ENCODE assay signal across 2 cellular contexts in the genomic region with DNA sequence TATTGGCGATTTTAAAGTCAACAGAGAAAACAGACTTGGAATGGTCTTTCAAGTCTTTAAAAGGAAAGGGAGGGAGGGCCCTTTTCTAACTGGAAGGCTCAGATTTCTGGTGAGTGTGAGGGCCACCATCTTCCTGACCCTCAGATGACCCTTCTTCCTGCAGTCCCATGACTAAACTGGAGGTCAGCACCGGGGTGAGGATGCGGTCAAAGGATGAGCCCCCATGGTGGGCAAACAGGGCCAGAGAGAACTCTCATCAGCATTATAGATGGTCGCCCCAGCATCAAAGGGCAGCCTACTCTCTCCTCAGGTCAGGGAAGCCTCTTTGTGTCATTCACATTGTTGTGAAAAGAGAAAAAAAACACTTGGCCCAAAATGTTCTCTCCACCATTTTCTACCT.
A peak's percentile ranks its signal among the peaks of the same experiment; 100 is the strongest.
TF ChIP-seq lines count a peak whose summit lies in the region.

No MANE protein-coding gene starts in this region.

TF ChIP-seq in GM23338, 12 proteins besides CTCF, POLR2A, EP300 and RAD21 (continues in another document):
- TF ChIP-seq, protein P1, sequence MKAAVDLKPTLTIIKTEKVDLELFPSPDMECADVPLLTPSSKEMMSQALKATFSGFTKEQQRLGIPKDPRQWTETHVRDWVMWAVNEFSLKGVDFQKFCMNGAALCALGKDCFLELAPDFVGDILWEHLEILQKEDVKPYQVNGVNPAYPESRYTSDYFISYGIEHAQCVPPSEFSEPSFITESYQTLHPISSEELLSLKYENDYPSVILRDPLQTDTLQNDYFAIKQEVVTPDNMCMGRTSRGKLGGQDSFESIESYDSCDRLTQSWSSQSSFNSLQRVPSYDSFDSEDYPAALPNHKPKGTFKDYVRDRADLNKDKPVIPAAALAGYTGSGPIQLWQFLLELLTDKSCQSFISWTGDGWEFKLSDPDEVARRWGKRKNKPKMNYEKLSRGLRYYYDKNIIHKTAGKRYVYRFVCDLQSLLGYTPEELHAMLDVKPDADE (IDR thresholded peaks at IDR 0.05), result no peak
- no peak for TF ChIP-seq EZH2 (IDR thresholded peaks at IDR 0.05; ENCODE audit: low read depth, unreplicated experiment)
- no peak for TF ChIP-seq JUNB (IDR thresholded peaks at IDR 0.05; ENCODE audit: unreplicated experiment)
- TF ChIP-seq ZNF114 (CRISPR knock-in tag; IDR thresholded peaks at IDR 0.05), result no peak
- TF ChIP-seq STAT1 (IDR thresholded peaks at IDR 0.05; ENCODE audit: unreplicated experiment), result no peak
- TF ChIP-seq POLR2AphosphoS5 (IDR thresholded peaks at IDR 0.05; ENCODE audit: low read depth), result no peak
- TF ChIP-seq CREB1 (CRISPR knock-in tag; IDR thresholded peaks at IDR 0.05; ENCODE audit: low read depth), result no peak
- TF ChIP-seq, protein P2, sequence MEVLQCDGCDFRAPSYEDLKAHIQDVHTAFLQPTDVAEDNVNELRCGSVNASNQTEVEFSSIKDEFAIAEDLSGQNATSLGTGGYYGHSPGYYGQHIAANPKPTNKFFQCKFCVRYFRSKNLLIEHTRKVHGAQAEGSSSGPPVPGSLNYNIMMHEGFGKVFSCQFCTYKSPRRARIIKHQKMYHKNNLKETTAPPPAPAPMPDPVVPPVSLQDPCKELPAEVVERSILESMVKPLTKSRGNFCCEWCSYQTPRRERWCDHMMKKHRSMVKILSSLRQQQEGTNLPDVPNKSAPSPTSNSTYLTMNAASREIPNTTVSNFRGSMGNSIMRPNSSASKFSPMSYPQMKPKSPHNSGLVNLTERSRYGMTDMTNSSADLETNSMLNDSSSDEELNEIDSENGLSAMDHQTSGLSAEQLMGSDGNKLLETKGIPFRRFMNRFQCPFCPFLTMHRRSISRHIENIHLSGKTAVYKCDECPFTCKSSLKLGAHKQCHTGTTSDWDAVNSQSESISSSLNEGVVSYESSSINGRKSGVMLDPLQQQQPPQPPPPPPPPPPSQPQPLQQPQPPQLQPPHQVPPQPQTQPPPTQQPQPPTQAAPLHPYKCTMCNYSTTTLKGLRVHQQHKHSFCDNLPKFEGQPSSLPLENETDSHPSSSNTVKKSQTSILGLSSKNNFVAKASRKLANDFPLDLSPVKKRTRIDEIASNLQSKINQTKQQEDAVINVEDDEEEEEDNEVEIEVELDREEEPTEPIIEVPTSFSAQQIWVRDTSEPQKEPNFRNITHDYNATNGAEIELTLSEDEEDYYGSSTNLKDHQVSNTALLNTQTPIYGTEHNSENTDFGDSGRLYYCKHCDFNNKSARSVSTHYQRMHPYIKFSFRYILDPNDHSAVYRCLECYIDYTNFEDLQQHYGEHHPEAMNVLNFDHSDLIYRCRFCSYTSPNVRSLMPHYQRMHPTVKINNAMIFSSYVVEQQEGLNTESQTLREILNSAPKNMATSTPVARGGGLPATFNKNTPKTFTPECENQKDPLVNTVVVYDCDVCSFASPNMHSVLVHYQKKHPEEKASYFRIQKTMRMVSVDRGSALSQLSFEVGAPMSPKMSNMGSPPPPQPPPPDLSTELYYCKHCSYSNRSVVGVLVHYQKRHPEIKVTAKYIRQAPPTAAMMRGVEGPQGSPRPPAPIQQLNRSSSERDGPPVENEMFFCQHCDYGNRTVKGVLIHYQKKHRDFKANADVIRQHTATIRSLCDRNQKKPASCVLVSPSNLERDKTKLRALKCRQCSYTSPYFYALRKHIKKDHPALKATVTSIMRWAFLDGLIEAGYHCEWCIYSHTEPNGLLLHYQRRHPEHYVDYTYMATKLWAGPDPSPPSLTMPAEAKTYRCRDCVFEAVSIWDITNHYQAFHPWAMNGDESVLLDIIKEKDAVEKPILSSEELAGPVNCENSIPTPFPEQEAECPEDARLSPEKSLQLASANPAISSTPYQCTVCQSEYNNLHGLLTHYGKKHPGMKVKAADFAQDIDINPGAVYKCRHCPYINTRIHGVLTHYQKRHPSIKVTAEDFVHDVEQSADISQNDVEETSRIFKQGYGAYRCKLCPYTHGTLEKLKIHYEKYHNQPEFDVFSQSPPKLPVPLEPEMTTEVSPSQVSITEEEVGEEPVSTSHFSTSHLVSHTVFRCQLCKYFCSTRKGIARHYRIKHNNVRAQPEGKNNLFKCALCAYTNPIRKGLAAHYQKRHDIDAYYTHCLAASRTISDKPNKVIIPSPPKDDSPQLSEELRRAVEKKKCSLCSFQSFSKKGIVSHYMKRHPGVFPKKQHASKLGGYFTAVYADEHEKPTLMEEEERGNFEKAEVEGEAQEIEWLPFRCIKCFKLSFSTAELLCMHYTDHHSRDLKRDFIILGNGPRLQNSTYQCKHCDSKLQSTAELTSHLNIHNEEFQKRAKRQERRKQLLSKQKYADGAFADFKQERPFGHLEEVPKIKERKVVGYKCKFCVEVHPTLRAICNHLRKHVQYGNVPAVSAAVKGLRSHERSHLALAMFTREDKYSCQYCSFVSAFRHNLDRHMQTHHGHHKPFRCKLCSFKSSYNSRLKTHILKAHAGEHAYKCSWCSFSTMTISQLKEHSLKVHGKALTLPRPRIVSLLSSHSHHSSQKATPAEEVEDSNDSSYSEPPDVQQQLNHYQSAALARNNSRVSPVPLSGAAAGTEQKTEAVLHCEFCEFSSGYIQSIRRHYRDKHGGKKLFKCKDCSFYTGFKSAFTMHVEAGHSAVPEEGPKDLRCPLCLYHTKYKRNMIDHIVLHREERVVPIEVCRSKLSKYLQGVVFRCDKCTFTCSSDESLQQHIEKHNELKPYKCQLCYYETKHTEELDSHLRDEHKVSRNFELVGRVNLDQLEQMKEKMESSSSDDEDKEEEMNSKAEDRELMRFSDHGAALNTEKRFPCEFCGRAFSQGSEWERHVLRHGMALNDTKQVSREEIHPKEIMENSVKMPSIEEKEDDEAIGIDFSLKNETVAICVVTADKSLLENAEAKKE (CRISPR knock-in tag; IDR thresholded peaks at IDR 0.05), result no peak
- TF ChIP-seq NANOG (IDR thresholded peaks at IDR 0.05; ENCODE audit: borderline replicate concordance), result no peak
- no peak for TF ChIP-seq ZNF331 (CRISPR knock-in tag; IDR thresholded peaks at IDR 0.05; ENCODE audit: low read depth)
- no peak for TF ChIP-seq EZH2phosphoT487 (IDR thresholded peaks at IDR 0.05; ENCODE audit: unreplicated experiment)

TF ChIP-seq in H1, 55 proteins besides CTCF, POLR2A, EP300 and RAD21:
- TF ChIP-seq CHD2 (IDR thresholded peaks at IDR 0.05; ENCODE audit: low read length) (no peak), RXRA (IDR thresholded peaks at IDR 0.05; ENCODE audit: insufficient read depth, low read depth, low read length) (peak; percentile 98), SP1 (IDR thresholded peaks at IDR 0.05; ENCODE audit: low read depth, low read length) (no peak)
- TF ChIP-seq, protein P3, sequence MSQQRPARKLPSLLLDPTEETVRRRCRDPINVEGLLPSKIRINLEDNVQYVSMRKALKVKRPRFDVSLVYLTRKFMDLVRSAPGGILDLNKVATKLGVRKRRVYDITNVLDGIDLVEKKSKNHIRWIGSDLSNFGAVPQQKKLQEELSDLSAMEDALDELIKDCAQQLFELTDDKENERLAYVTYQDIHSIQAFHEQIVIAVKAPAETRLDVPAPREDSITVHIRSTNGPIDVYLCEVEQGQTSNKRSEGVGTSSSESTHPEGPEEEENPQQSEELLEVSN (IDR thresholded peaks at IDR 0.05), result no peak
